Comparison of ENCODE assay signal across 8 cellular contexts in genomic region chr5:131262953-131263541, GRCh38. TPM values are rescaled to one million over a fixed set of nuclear protein-coding genes. Genes with fewer than 3 reads are reported as not detected.
DNase-seq lines count a peak whose midpoint lies in the region; ATAC-seq and TF ChIP-seq lines count a peak whose summit lies in the region.

No MANE protein-coding gene starts in this region.

- peak; percentile 8 for ATAC-seq in HG02763 (IDR thresholded peaks at IDR 0.05; ENCODE audit: unreplicated experiment)
- ATAC-seq in naive thymus-derived CD8-positive, alpha-beta T cell: peak; percentile 4 to 16

- peak overlapping the region; percentile 11 to 98 (median 94) for H3K27ac ChIP-seq in dorsolateral prefrontal cortex

- H3K4me3 Mint-ChIP-seq in activated naive CD4-positive, alpha-beta T cell treated with anti-CD3 and anti-CD28 coated beads for 36 hours: peak overlapping the region; percentile 75
- H3K4me3 Mint-ChIP-seq in naive thymus-derived CD8-positive, alpha-beta T cell: peak overlapping the region; percentile 79 to 96 (median 91)

- H3K9me3 Mint-ChIP-seq in activated naive CD4-positive, alpha-beta T cell treated with anti-CD3 and anti-CD28 coated beads for 36 hours: no peaks in the 10 kb centered on the region
- H3K9me3 Mint-ChIP-seq in naive thymus-derived CD8-positive, alpha-beta T cell: no peaks in the 10 kb centered on the region

- intact Hi-C loops in activated naive CD4-positive, alpha-beta T cell treated with anti-CD3 and anti-CD28 coated beads for 36 hours (cut with micrococcal nuclease): loop anchor here (1.0 kb wide), 3 partner anchors 93 to 119 kb away; partner anchors contain the start of genes HINT1 and LYRM7
- intact Hi-C loops in dorsolateral prefrontal cortex (cut with DNase I): loop anchor here (2.0 to 10.0 kb wide), 4 partner anchors 98 to 154 kb away; partner anchors contain the start of gene HINT1 (in 1 of the 2)

- H3K36me3 Mint-ChIP-seq in activated naive CD4-positive, alpha-beta T cell treated with anti-CD3 and anti-CD28 coated beads for 36 hours (ENCODE audit: low read depth): peaks cover 32% of the 10 kb centered on the region
- peaks cover 9 to 25% (median 11%) of the 10 kb centered on the region in 3 donors for H3K36me3 Mint-ChIP-seq in naive thymus-derived CD8-positive, alpha-beta T cell

- peak overlapping the region; percentile 73 to 99 (median 93) for H3K4me3 ChIP-seq in dorsolateral prefrontal cortex

- peak overlapping the region; percentile 93 for H3K27ac Mint-ChIP-seq in activated naive CD4-positive, alpha-beta T cell treated with anti-CD3 and anti-CD28 coated beads for 36 hours
- H3K27ac Mint-ChIP-seq in naive thymus-derived CD8-positive, alpha-beta T cell: peak overlapping the region; percentile 85 to 98 (median 94)

- DNase-seq in activated naive CD4-positive, alpha-beta T cell treated with anti-CD3 and anti-CD28 coated beads for 36 hours: no peak
- DNase-seq in activated naive CD4-positive, alpha-beta T cell treated with Interleukin-2 at 50 U/mL for 16 hours: no peak
- peak; percentile 75 for DNase-seq in OCI-M1 (lab: John Stamatoyannopoulos, UW)
- DNase-seq in dorsolateral prefrontal cortex: no peak
- peak in 1 of 10 donors; percentile 33 for DNase-seq in naive thymus-derived CD8-positive, alpha-beta T cell
- DNase-seq in GM19238 (ENCODE audit: insufficient read length, low spot score): no peak
- DNase-seq in DMS79 treated with DMSO at 0.1 percent for 48 hours (lab: John Stamatoyannopoulos, UW): no peak

- H3K27me3 ChIP-seq in dorsolateral prefrontal cortex: no peaks in the 10 kb centered on the region

- POLR2A ChIA-PET in naive thymus-derived CD8-positive, alpha-beta T cell (lab: Charles Lee): interaction anchor here (0.5 to 10.2 kb wide), 21 partner anchors 9 to 158 kb away, joined by 3 to 159 read pairs (median 8); partner anchors contain the start of genes HINT1 and LYRM7

- TF ChIP-seq CTCF in dorsolateral prefrontal cortex (IDR thresholded peaks at IDR 0.05 in 54 of 56, conservative IDR thresholded peaks at IDR 0.05 in 2 of 56; ENCODE audit: low read depth in 1 of 56, partially characterized antibody in 56 of 56): no peak

- CTCF ChIA-PET in activated naive CD4-positive, alpha-beta T cell treated with anti-CD3 and anti-CD28 coated beads for 36 hours (lab: Charles Lee): interaction anchor here (0.7 to 3.0 kb wide), 6 partner anchors 9 to 132 kb away, joined by 3 to 17 read pairs (median 6); no protein-coding TSS in a partner anchor

- no peaks in the 10 kb centered on the region for H3K27me3 Mint-ChIP-seq in activated naive CD4-positive, alpha-beta T cell treated with anti-CD3 and anti-CD28 coated beads for 36 hours (ENCODE audit: low read depth)
- H3K27me3 Mint-ChIP-seq in naive thymus-derived CD8-positive, alpha-beta T cell: no peaks in the 10 kb centered on the region

- H3K4me1 Mint-ChIP-seq in activated naive CD4-positive, alpha-beta T cell treated with anti-CD3 and anti-CD28 coated beads for 36 hours (ENCODE audit: low read depth): peaks cover 48% of the 10 kb centered on the region
- H3K4me1 Mint-ChIP-seq in naive thymus-derived CD8-positive, alpha-beta T cell: peaks cover 16 to 64% (median 43%) of the 10 kb centered on the region in 4 donors

RNA-seq across cellular contexts. Expression of gene CDC42SE2, which starts 0.8 kb away (rescaled TPM):
- total RNA-seq in activated naive CD4-positive, alpha-beta T cell treated with anti-CD3 and anti-CD28 coated beads for 36 hours: 100 to 1,000 TPM; 106 to 108 TPM
- 100 to 1,000 TPM in 1 of 120 experiments, 10 to 100 TPM in 119; 34.8 to 102 (median 68.6) TPM for total RNA-seq in dorsolateral prefrontal cortex
- total RNA-seq in naive thymus-derived CD8-positive, alpha-beta T cell: 100 to 1,000 TPM; 313 to 326 TPM
- polyA plus RNA-seq in naive thymus-derived CD8-positive, alpha-beta T cell: 100 to 1,000 TPM; 423 to 544 (median 480) TPM
